ENCODE assay signal across 2 cellular contexts in the genomic region with DNA sequence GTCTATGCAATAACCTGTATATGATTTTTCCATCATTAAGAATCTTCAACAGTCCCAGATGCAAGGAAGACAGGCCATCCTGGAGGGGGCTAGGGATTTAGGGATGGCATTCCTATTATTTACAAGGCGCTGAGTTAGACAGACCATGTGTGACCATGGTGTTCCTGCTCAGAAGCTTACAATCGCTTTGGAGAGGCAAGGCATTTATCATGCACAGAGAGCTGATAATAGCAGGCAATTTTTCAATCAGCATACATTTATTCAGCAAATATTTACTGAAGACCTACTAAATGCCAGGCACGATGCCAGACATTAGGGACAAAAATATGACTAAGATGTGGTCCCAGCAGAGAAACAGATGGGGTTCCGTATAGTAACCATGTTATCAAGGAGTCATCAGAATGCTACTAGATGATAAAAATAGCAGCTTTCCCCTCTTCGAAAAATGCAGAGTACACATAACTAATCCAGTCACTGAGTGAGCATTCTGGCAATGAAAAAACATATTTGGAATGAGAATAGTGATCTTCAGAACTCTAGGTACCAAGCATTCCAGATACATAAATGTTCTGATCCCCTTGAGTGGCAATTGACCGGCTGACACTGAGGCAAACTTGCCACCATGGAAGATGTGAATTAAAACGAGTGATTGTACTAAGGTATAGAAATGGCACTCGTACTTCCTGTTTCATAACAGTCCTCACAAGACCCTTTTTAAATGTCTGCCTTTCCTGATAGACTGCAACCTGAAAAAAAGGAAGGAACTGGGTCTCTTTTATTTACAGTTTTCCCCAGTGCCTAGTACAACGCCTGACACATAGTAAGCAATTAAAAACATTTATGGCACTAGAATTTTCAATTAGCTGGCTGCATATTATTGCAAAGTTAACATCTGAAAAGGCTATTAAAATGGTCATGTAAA.
A peak's percentile ranks its signal among the peaks of the same experiment; 100 is the strongest.
TF ChIP-seq lines count a peak whose summit lies in the region.

No MANE protein-coding gene starts in this region.

TF ChIP-seq in IMR-90, 13 proteins besides CTCF, POLR2A, EP300 and RAD21:
- TF ChIP-seq, protein P1, sequence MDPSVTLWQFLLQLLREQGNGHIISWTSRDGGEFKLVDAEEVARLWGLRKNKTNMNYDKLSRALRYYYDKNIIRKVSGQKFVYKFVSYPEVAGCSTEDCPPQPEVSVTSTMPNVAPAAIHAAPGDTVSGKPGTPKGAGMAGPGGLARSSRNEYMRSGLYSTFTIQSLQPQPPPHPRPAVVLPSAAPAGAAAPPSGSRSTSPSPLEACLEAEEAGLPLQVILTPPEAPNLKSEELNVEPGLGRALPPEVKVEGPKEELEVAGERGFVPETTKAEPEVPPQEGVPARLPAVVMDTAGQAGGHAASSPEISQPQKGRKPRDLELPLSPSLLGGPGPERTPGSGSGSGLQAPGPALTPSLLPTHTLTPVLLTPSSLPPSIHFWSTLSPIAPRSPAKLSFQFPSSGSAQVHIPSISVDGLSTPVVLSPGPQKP (IDR thresholded peaks at IDR 0.05; ENCODE audit: borderline replicate concordance, low read depth, low read length), result no peak
- TF ChIP-seq MAFK (IDR thresholded peaks at IDR 0.05; ENCODE audit: low read depth, low read length), result peak; percentile 31; the same call in 1 of the 2 replicates
TF ChIP-seq in IMR-90: peak in this region for 1.

TF ChIP-seq in HepG2, 621 proteins besides CTCF, POLR2A, EP300 and RAD21:
- TF ChIP-seq ZNF232 (CRISPR knock-in tag; IDR thresholded peaks at IDR 0.05; ENCODE audit: borderline replicate concordance) (no peak), JUNB (CRISPR knock-in tag; IDR thresholded peaks at IDR 0.05; ENCODE audit: borderline replicate concordance) (no peak), ZNF12 (CRISPR knock-in tag; IDR thresholded peaks at IDR 0.05) (no peak), RFXANK (CRISPR knock-in tag; IDR thresholded peaks at IDR 0.05) (no peak), ZNF329 (CRISPR knock-in tag; IDR thresholded peaks at IDR 0.05; ENCODE audit: low read depth) (no peak), ZNF557 (CRISPR knock-in tag; IDR thresholded peaks at IDR 0.05) (no peak), MED13 (CRISPR knock-in tag; IDR thresholded peaks at IDR 0.05) (no peak), TCF12 (IDR thresholded peaks at IDR 0.05) (no peak), TCF12 (CRISPR knock-in tag; IDR thresholded peaks at IDR 0.05) (no peak), ZNF33B (CRISPR knock-in tag; IDR thresholded peaks at IDR 0.05) (no peak), ZNF562 (CRISPR knock-in tag; IDR thresholded peaks at IDR 0.05; ENCODE audit: borderline replicate concordance) (no peak), ZC3H13 (CRISPR knock-in tag; IDR thresholded peaks at IDR 0.05) (no peak), ZNF792 (CRISPR knock-in tag; IDR thresholded peaks at IDR 0.05) (no peak)
- TF ChIP-seq, protein P2, sequence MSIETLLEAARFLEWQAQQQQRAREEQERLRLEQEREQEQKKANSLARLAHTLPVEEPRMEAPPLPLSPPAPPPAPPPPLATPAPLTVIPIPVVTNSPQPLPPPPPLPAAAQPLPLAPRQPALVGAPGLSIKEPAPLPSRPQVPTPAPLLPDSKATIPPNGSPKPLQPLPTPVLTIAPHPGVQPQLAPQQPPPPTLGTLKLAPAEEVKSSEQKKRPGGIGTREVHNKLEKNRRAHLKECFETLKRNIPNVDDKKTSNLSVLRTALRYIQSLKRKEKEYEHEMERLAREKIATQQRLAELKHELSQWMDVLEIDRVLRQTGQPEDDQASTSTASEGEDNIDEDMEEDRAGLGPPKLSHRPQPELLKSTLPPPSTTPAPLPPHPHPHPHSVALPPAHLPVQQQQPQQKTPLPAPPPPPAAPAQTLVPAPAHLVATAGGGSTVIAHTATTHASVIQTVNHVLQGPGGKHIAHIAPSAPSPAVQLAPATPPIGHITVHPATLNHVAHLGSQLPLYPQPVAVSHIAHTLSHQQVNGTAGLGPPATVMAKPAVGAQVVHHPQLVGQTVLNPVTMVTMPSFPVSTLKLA (IDR thresholded peaks at IDR 0.05), result no peak
